8 cellular contexts compared by ENCODE assay signal in the genomic region with DNA sequence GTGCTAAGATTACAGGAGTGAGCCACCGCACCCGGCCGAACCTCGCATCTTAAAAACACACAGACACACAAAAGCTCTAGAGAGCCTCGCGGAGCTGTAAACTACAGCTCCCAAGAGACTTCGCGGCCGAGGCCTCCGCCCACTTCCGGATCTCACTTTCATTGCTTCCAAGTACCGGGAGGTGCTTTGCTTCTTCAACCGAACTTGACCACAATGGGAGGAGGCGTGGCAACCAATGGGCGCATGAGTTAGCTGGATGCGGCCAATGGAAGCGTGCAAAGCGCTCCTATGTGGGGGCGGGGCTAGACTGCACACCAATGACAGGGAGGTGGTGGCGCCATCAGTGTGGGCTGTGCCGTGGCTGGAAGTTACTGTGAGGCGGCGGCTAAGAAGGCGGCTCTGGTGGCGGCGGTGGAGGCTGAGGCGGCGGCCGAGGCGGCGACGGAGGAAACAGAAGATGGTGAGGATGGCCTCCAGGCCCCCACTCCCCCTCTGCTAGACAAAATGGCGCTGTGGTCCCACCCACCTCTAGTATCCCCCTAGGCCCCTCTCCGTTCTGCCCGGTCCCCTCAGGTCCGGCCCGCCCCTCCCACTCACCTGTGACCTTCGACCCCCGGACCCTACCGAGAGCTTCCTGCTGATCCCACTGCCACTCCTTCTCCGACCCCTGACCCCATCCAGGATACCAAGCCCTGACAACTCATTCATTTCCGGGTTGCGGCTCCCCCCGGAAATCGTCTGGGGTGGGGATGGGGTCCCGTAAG. TPM values are rescaled to one million over a fixed set of nuclear protein-coding genes. Genes with fewer than 3 reads are reported as not detected.
A peak's percentile ranks its signal among the peaks of the same experiment; 100 is the strongest.
DNase-seq lines count a peak whose midpoint lies in the region; ATAC-seq, FAIRE-seq and TF ChIP-seq lines count a peak whose summit lies in the region.

A gene (plus strand): TSS at position 366 of the 764 bp plus-strand sequence. CDS start 92 bp downstream, at position 458.

- peaks cover 9% of the 10 kb centered on the region for H3K23me2 ChIP-seq in H1 (ENCODE audit: low read depth, low read length)

- peak within 1 kb of the TSS; percentile 50 for H3K4ac ChIP-seq in H1 (replicated peaks; ENCODE audit: insufficient read length, low read depth, low read length)

- POLR2A ChIA-PET in CD8-positive, alpha-beta memory T cell (lab: Charles Lee) = interaction anchor here (0.5 to 1.7 kb wide), 17 partner anchors 17 to 1215 kb away, joined by 3 to 9 read pairs (median 4); a partner anchor contains a TSS
- POLR2A ChIA-PET in H1 (lab: Charles Lee; ENCODE audit: partially characterized antibody) = interaction anchor here (0.7 to 18.5 kb wide), 16 partner anchors 9 to 129 kb away, joined by 3 to 329 read pairs (median 3); a partner anchor contains a TSS

- FAIRE-seq in HTR-8/SVneo (lab: Jason Lieb, UNC) (peak; percentile 99), H1 (lab: Jason Lieb, UNC) (peak; percentile 96)

- H4K8ac ChIP-seq in H1 (ENCODE audit: extremely low read depth, insufficient read depth, low read length) = peak within 1 kb of the TSS; percentile 93

- H4K5ac ChIP-seq in H1 (ENCODE audit: insufficient read length, low read depth, low read length) = peak within 1 kb of the TSS; percentile 45

- peak within 1 kb of the TSS; percentile 78 for H3K18ac ChIP-seq in H1 (ENCODE audit: extremely low read depth, low read length)

- H3K14ac ChIP-seq in H1 (ENCODE audit: insufficient read length) = no peak within 1 kb of the TSS

- H2BK15ac ChIP-seq in H1 (ENCODE audit: low read length) = no peak within 1 kb of the TSS

- no peak for TF ChIP-seq RAD21 in H1 (IDR thresholded peaks at IDR 0.05 in 1 of 2, conservative IDR thresholded peaks at IDR 0.05 in 1 of 2; ENCODE audit: low read depth in 2 of 2, low read length in 2 of 2)

- TF ChIP-seq EP300 in H1 (IDR thresholded peaks at IDR 0.05; ENCODE audit: borderline replicate concordance in 1 of 2, low read depth in 2 of 2, low read length in 2 of 2) = no peak

- H3K9me3 Mint-ChIP-seq in CD8-positive, alpha-beta memory T cell = no peaks in the 10 kb centered on the region
- no peaks in the 10 kb centered on the region for H3K9me3 Mint-ChIP-seq in memory B cell

- H3K27me3 ChIP-seq in CD8-positive, alpha-beta memory T cell (ENCODE audit: insufficient read depth, low read length, poor library complexity, severe bottlenecking) = no peaks in the 10 kb centered on the region
- no peaks in the 10 kb centered on the region for H3K27me3 ChIP-seq in H1 (replicated peaks in 1 of 4; ENCODE audit: control insufficient read depth in 3 of 4, extremely low read depth in 1 of 4, insufficient read depth in 3 of 4, low read length in 3 of 4)

- CTCF ChIA-PET in CD8-positive, alpha-beta memory T cell (lab: Charles Lee) = interaction anchor here (1.0 to 2.1 kb wide), 9 partner anchors 11 to 97 kb away, joined by 3 to 13 read pairs (median 4); a partner anchor contains a TSS
- CTCF ChIA-PET in H1 (lab: Charles Lee; ENCODE audit: partially characterized antibody) = interaction anchor here (0.8 to 2.4 kb wide), 13 partner anchors 8 to 211 kb away, joined by 3 to 13 read pairs (median 3); a partner anchor contains a TSS

- peak within 1 kb of the TSS; percentile 94 to 99 (median 98) for H3K4me3 Mint-ChIP-seq in CD8-positive, alpha-beta memory T cell
- peak within 1 kb of the TSS; percentile 95 for H3K4me3 Mint-ChIP-seq in memory B cell

- TF ChIP-seq POLR2A in H1 (IDR thresholded peaks at IDR 0.05; ENCODE audit: control extremely low read depth in 1 of 2, low read depth in 2 of 2, low read length in 2 of 2) = peak in 1 of 2 experiments; percentile 82; a peak in 2 of 3 replicates

- peak within 1 kb of the TSS; percentile 89 for H3K27ac ChIP-seq in CD8-positive, alpha-beta memory T cell (ENCODE audit: low read depth, low read length)
- H3K27ac ChIP-seq in H1 (ENCODE audit: low read depth, low read length) = peak within 1 kb of the TSS; percentile 27; the same call in 1 of the 2 replicates

- H2AFZ ChIP-seq in H1 (ENCODE audit: low read length) = no peak within 1 kb of the TSS

- peak within 1 kb of the TSS; percentile 63 for H4K91ac ChIP-seq in H1 (replicated peaks; ENCODE audit: insufficient read length, low read length)

- peaks cover 21% of the 10 kb centered on the region for H3K79me1 ChIP-seq in H1 (ENCODE audit: low read depth, low read length)

- H2AK5ac ChIP-seq in H1 (ENCODE audit: low read depth, low read length) = no peak within 1 kb of the TSS; the same call in 1 of the 2 replicates

- H3K4me1 ChIP-seq in CD8-positive, alpha-beta memory T cell (ENCODE audit: insufficient read depth, low read length) = peaks cover 26% of the 10 kb centered on the region
- peaks cover 5 to 14% (median 7%) of the 10 kb centered on the region in 4 experiments; a peak in 6 of 7 replicates for H3K4me1 ChIP-seq in H1 (replicated peaks in 1 of 4; ENCODE audit: control insufficient read depth in 3 of 4, insufficient read depth in 4 of 4, low read length in 3 of 4)

- peaks cover 8 to 36% of the 10 kb centered on the region in 2 experiments; a peak in 3 of 4 replicates for H3K79me2 ChIP-seq in H1 (ENCODE audit: control insufficient read depth in 1 of 2, insufficient read depth in 2 of 2, low read length in 2 of 2)

- no peak within 1 kb of the TSS for H2BK120ac ChIP-seq in H1 (replicated peaks; ENCODE audit: low read depth, low read length)

- DNase-seq in CD8-positive, alpha-beta memory T cell = peak; percentile 98 to 100 (median 99)
- DNase-seq in HTR-8/SVneo (ENCODE audit: insufficient read length, low spot score) (peak; percentile 99), NOMO-1 treated with dmso at 0.1 percent for 144 hours (lab: John Stamatoyannopoulos, UW; ENCODE audit: unreplicated experiment) (peak; percentile 100), H1 (ENCODE audit: low read depth in 1 of 2, low spot score in 2 of 2) (peak; percentile 95 to 99), memory B cell (ENCODE audit: low spot score in 2 of 2) (peak; percentile 81 to 97)
- DNase-seq in activated CD8-positive, alpha-beta memory T cell treated with anti-CD3 and anti-CD28 coated beads for 48 hours (ENCODE audit: low read depth in 2 of 3, low spot score in 2 of 3) = peak; percentile 87 to 97 (median 91)
- DNase-seq in stimulated activated CD8-positive, alpha-beta memory T cell treated with anti-CD3 and anti-CD28 coated beads, Interleukin-12 subunit alpha, Interleukin-12 subunit beta, amount 100 ng/mL, for 24 hours (ENCODE audit: extremely low read depth) = peak; percentile 96

- peak within 1 kb of the TSS; percentile 93 for H3K4me3 ChIP-seq in CD8-positive, alpha-beta memory T cell (ENCODE audit: low read length)
- peak within 1 kb of the TSS; percentile 76 to 92 (median 80) for H3K4me3 ChIP-seq in H1 (ENCODE audit: extremely low read depth in 1 of 4, insufficient read depth in 2 of 4, low read depth in 3 of 4, low read length in 4 of 4)

- peaks cover 0 to 33% (median 0%) of the 10 kb centered on the region in 3 donors for H3K36me3 Mint-ChIP-seq in CD8-positive, alpha-beta memory T cell
- peaks cover 11% of the 10 kb centered on the region for H3K36me3 Mint-ChIP-seq in memory B cell

- no peak within 1 kb of the TSS for H2BK20ac ChIP-seq in H1 (ENCODE audit: low read length)

- H3K27me3 Mint-ChIP-seq in CD8-positive, alpha-beta memory T cell = peaks cover 0 to 2% of the 10 kb centered on the region in 2 donors
- H3K27me3 Mint-ChIP-seq in memory B cell = no peaks in the 10 kb centered on the region

- no peaks in the 10 kb centered on the region for H3K9me3 ChIP-seq in CD8-positive, alpha-beta memory T cell (ENCODE audit: low read length)
- no peaks in the 10 kb centered on the region for H3K9me3 ChIP-seq in H1 (ENCODE audit: insufficient read depth in 2 of 2, low read depth in 1 of 2, low read length in 1 of 2)

- WGBS in H1 (ENCODE audit: extremely low coverage in 1 of 2, insufficient coverage in 1 of 2, insufficient read length in 1 of 2, insufficient replicate concordance in 2 of 2, low coverage in 1 of 2, low lambda C conversion rate in 2 of 2, missing lambda C conversion rate in 1 of 2), 2 experiments = 1% methylated on average over 46 of the region's 46 CpGs; no CpG with 5 or more reads in 1 of the 2 experiments

- no peak for TF ChIP-seq CTCF in H1 (IDR thresholded peaks at IDR 0.05; ENCODE audit: control extremely low read depth in 1 of 3, insufficient read depth in 1 of 3, low read depth in 1 of 3, low read length in 3 of 3)

- H3K27ac Mint-ChIP-seq in CD8-positive, alpha-beta memory T cell = peak within 1 kb of the TSS; percentile 87 to 98 (median 96)
- peak within 1 kb of the TSS; percentile 83 for H3K27ac Mint-ChIP-seq in memory B cell

- H3K9ac ChIP-seq in H1 (replicated peaks in 1 of 4; ENCODE audit: extremely low read depth in 1 of 4, low read depth in 3 of 4, low read length in 3 of 4) = peak within 1 kb of the TSS; percentile 55 to 71 (median 65)

- H3K4me2 ChIP-seq in H1 (ENCODE audit: insufficient read depth in 1 of 2, low read depth in 2 of 2, low read length in 2 of 2) = peak within 1 kb of the TSS; percentile 72 to 82

- H3K56ac ChIP-seq in H1 (replicated peaks; ENCODE audit: insufficient read length, low read depth, low read length) = peak within 1 kb of the TSS; percentile 70

- H3K23ac ChIP-seq in H1 (ENCODE audit: insufficient read length) = no peak within 1 kb of the TSS

- H3K36me3 ChIP-seq in CD8-positive, alpha-beta memory T cell (ENCODE audit: insufficient read depth, low read length) = peaks cover 9% of the 10 kb centered on the region
- H3K36me3 ChIP-seq in H1 (ENCODE audit: control insufficient read depth in 2 of 4, insufficient read depth in 4 of 4, low read length in 3 of 4) = peaks cover under 1 to 7% (median 4%) of the 10 kb centered on the region in 4 experiments

- peak within 1 kb of the TSS; percentile 84 for H2BK5ac ChIP-seq in H1 (ENCODE audit: low read depth, low read length)

- H4K20me1 ChIP-seq in H1 (replicated peaks in 1 of 2; ENCODE audit: control insufficient read depth in 1 of 2, insufficient read depth in 2 of 2, low read length in 2 of 2) = peaks cover 0 to 14% of the 10 kb centered on the region in 2 experiments

- ATAC-seq in GM21360 (IDR thresholded peaks at IDR 0.05; ENCODE audit: unreplicated experiment) (peak; percentile 56), memory B cell (ENCODE audit: low read depth) (peak; percentile 73)

- H3K4me1 Mint-ChIP-seq in CD8-positive, alpha-beta memory T cell = peaks cover 42 to 57% (median 47%) of the 10 kb centered on the region in 3 donors
- peaks cover 31% of the 10 kb centered on the region for H3K4me1 Mint-ChIP-seq in memory B cell

- H2BK12ac ChIP-seq in H1 (ENCODE audit: low read depth, low read length) = 0 out of 2 replicates have a peak within 1 kb of the TSS, but pooled peaks have one; percentile 12

RNA-seq across cellular contexts. Expression of the gene that starts here (rescaled TPM):
- 10 to 100 TPM; 47.9 to 51.1 TPM for total RNA-seq in CD8-positive, alpha-beta memory T cell
- polyA plus RNA-seq in CD8-positive, alpha-beta memory T cell = 34.7 TPM
- 34.5 and 35.9 TPM in 2 replicates for total RNA-seq in H1 (2021; fragmentation: NEBNext Ultra II Directional; extraction: Animal tissue kit (Norgen Biotek cat#: 25700))
- 29.2 and 30.0 TPM in 2 replicates for polyA plus RNA-seq in H1 (2011; rRNA removed)
- 41.8 TPM for polyA plus RNA-seq in H1 (2011; cell fraction: cytosol; rRNA removed)
- 55.3 TPM for polyA plus RNA-seq in H1 (2011; cell fraction: nucleus; rRNA removed)
- polyA plus RNA-seq in H1 (2012, experiment 1 of 2) = 32.6 to 63.7 TPM (median 58.6 TPM) in 4 replicates
- 30.1 TPM for polyA plus RNA-seq in H1 (2012, experiment 2 of 2)
- 73.8 TPM for polyA plus RNA-seq in H1 (2013, experiment 1 of 2)
- polyA plus RNA-seq in H1 (2013, experiment 2 of 2) = 66.6 TPM
- polyA minus RNA-seq in H1 (2011; rRNA and poly(A)+ RNA removed) = 12.9 and 19.5 TPM in 2 replicates
- polyA minus RNA-seq in H1 (2011; cell fraction: cytosol; rRNA and poly(A)+ RNA removed) = 7.7 TPM
- 9.4 TPM for polyA minus RNA-seq in H1 (2011; cell fraction: nucleus; rRNA and poly(A)+ RNA removed)

Comparison
In these comparisons a context has a peak if more than half of its experiments do, and no peak if none do; other contexts are left out.
1. Peak in every context shown above with its lines: DNase-seq, ATAC-seq, H3K4me3 ChIP-seq and H3K27ac ChIP-seq.